In the genomic region with DNA sequence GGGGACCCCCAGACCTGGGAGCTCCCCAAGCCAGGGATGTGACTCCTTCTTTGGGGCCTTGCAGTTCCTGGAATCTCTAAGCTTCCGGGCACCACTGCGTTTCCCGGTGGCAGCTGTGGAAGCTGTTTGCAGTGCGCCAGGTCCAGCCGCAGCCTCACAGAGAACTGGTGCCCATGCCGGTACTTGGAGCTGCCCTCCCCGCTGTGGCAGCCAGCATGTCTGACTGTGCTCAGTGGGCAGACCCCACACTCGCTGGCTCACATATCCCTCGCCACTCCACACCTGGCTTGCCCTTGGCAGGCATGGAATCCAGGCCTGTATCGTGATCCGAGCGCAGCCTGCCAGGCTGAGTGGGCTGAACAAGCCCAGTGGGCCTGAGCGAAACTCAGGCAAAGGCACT, we compare ENCODE assay signal across 8 cellular contexts.
"Had no signal": no experiment of that assay in that cellular context is flagged by ENCODE, and none has a peak within 500 bp of the region (broad histone marks: within the 10 kb centered on the region; RNA-seq: fewer than 3 reads in every experiment).

No MANE protein-coding gene starts in this region.

- DNase-seq: H7, HFFc6, KBM-7 had no signal

- H3K9me3 ChIP-seq: HAP-1 had no signal

- H2AFZ ChIP-seq: GM23338 had no signal

- H3K4me3 ChIP-seq: GM23338, HAP-1 had no signal

- H3K4me2 ChIP-seq: GM23338 had no signal

- FAIRE-seq: HepG2 had no signal

- ATAC-seq: GM23338, HCT116, HepG2 had no signal

- H3K36me3 ChIP-seq: HAP-1 had no signal

- H3K27ac ChIP-seq: HL-60 had no signal
